In genomic region chr16:86781046-86781445, GRCh38 we compare ENCODE assay signal across 7 cellular contexts.
"Had no signal": no experiment of that assay in that cellular context is flagged by ENCODE, and none has a peak within 500 bp of the region (broad histone marks: within the 10 kb centered on the region; RNA-seq: fewer than 3 reads in every experiment).

No MANE protein-coding gene starts in this region.

- H3K4me3 ChIP-seq: GM23248, HAP-1, K562 had no signal

- H3K27ac ChIP-seq: GM23248 had no signal

- H2AFZ ChIP-seq: GM23248 had no signal

- ATAC-seq: K562 had no signal

- H3K4me1 ChIP-seq: HAP-1 had no signal

- H3K9me3 ChIP-seq: HAP-1 had no signal

- H3K9ac ChIP-seq: GM23248 had no signal

- DNase-seq: GM23248, GOT3, H7, IMR-90, KG1 had no signal

- H3K36me3 ChIP-seq: HAP-1 had no signal
